Comparison of ENCODE assay signal across 8 cellular contexts in the genomic region with DNA sequence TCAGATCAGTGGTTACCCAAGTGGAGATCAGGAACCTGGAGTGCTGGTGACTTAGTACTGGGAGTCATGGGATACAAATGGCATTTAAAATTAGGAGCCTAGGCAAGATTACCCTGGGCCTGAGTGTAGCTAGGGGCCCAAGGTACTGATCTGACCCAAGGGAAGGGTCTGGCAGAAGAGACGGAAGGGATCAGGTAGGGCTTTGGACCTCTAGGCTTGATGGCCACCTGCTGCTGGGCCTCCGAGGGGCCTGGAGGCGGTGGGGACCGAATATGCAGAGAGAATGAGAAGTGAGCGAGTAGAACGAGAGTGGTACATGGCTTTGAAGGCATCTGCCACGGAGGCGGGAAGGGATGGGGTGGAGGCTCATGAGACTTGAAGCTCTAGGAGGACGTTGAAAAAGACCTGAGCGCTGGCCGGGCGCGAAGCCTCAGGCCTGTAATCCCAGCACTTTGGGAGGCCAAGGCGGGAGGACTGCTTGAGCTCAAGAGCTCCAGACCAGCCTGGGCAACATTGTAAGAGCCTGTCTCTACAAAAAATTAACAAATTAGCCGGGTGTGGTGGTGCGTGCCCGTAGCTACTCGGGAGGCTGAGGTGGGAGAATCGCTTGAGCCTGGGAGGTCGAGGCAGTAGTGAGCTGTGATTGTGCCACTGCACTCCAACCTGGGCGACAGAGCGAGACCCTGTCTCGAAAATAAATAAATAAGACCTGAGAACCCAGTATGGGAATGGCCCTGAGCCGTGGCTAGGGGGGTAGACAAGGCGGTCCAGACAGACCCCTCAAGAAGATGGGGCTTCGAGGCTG. TPM values are rescaled to one million over a fixed set of nuclear protein-coding genes. Genes with fewer than 3 reads are reported as not detected.
A peak's percentile ranks its signal among the peaks of the same experiment; 100 is the strongest.
DNase-seq lines count a peak whose midpoint lies in the region; ATAC-seq and TF ChIP-seq lines count a peak whose summit lies in the region.

No MANE protein-coding gene starts in this region.

- no peaks in the 10 kb centered on the region for H3K36me3 ChIP-seq in H7 (replicated peaks; ENCODE audit: control insufficient read depth, insufficient read depth, low read length)

- DNase-seq in H7 = peak; percentile 47
- no peak for DNase-seq in glutamatergic neuron
- DNase-seq in activated gamma-delta T cell treated with Interleukin-2 at 50 U/mL for 16 hours = no peak
- no peak for DNase-seq in NCI-H1930 (lab: John Stamatoyannopoulos, UW)

- H3K36me3 Mint-ChIP-seq in glutamatergic neuron (ENCODE audit: unreplicated experiment) = no peaks in the 10 kb centered on the region

- peak overlapping the region; percentile 83 for H3K4me3 ChIP-seq in H7 (ENCODE audit: insufficient read depth, low read depth, low read length)
- H3K4me3 ChIP-seq in WI38 (ENCODE audit: low read depth, low read length) = peak overlapping the region; percentile 81
- H3K4me3 ChIP-seq in skin epidermis = peak overlapping the region; percentile 52 to 94 (median 88)

- H3K9me3 Mint-ChIP-seq in glutamatergic neuron (ENCODE audit: unreplicated experiment) = peaks cover 18% of the 10 kb centered on the region

- peaks cover 6% of the 10 kb centered on the region for H3K27me3 ChIP-seq in H7 (ENCODE audit: control insufficient read depth, insufficient read depth, low read length)

- ATAC-seq in HG02642 (IDR thresholded peaks at IDR 0.05; ENCODE audit: poor library complexity, unreplicated experiment) (no peak), GM18870 (IDR thresholded peaks at IDR 0.05; ENCODE audit: unreplicated experiment) (no peak)

- TF ChIP-seq CTCF in WI38 (IDR thresholded peaks at IDR 0.05; ENCODE audit: low read depth, low read length) = no peak
- TF ChIP-seq CTCF in glutamatergic neuron (IDR thresholded peaks at IDR 0.05; ENCODE audit: partially characterized antibody, unreplicated experiment) = no peak

- peaks cover 12% of the 10 kb centered on the region for H3K27me3 Mint-ChIP-seq in glutamatergic neuron (ENCODE audit: unreplicated experiment)

- H3K4me1 Mint-ChIP-seq in glutamatergic neuron (ENCODE audit: low read depth, unreplicated experiment) = no peaks in the 10 kb centered on the region

- peak overlapping the region in 20 of 21 experiments; percentile 71 to 98 (median 88) for H3K27ac ChIP-seq in skin epidermis

- peak overlapping the region; percentile 96 for H3K4me3 Mint-ChIP-seq in glutamatergic neuron (ENCODE audit: unreplicated experiment)

- H3K27ac Mint-ChIP-seq in glutamatergic neuron (ENCODE audit: unreplicated experiment) = peak overlapping the region; percentile 96

RNA-seq across cellular contexts. Expression of a gene that starts 0.6 kb away (rescaled TPM):
- 23.1 and 23.5 TPM in 2 replicates for total RNA-seq in H7 (2014; rRNA removed; shearing (Covaris generic))
- 61.6 TPM for total RNA-seq in glutamatergic neuron (ENCODE audit: unreplicated experiment)

RNA-seq across cellular contexts. Expression of a gene that starts 23.1 kb away (rescaled TPM):
- total RNA-seq in H7 (2014; rRNA removed; shearing (Covaris generic)) = 29.3 and 54.0 TPM in 2 replicates
- 24.0 TPM for total RNA-seq in glutamatergic neuron (ENCODE audit: unreplicated experiment)

RNA-seq across cellular contexts. Expression of a gene that starts 32.7 kb away (rescaled TPM):
- total RNA-seq in H7 (2014; rRNA removed; shearing (Covaris generic)) = 0.48 and 0.55 TPM in 2 replicates
- 0.71 TPM for total RNA-seq in glutamatergic neuron (ENCODE audit: unreplicated experiment)

RNA-seq across cellular contexts. Expression of a gene that starts 35.4 kb away (rescaled TPM):
- 53.0 and 57.3 TPM in 2 replicates for total RNA-seq in H7 (2014; rRNA removed; shearing (Covaris generic))
- 10.3 TPM for total RNA-seq in glutamatergic neuron (ENCODE audit: unreplicated experiment)
